In the genomic region with DNA sequence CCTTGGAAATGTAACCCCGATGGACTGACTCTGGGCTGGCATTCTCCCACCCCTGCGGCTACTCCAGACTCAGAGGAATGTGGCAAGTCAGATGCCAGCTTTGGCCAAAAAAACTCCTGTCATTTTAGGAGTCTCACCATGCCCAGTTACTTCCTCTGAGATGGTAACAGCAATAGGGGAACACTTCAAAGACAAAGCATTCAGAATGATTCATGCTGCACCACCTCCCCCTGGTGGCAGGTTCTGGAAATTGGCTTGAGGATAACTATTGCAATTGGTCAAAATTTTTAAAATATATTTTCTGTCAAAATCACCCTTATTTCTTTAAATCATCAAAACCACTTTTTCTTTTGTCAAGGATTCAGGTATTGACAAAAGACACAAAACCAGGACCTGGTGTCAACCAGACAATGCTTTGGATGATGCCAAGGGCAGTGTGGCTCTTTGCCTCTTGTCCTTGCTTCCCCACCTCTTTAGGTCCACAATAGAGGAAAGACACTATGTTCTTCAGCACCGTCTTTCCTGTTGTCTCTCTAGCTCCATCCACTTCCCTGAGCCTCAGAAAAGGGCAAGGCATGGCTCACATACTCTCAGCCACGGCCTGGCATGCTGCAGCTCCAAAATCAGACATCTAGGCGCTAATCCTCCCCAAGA, we compare ENCODE assay signal across 8 cellular contexts. TPM values are rescaled to one million over a fixed set of nuclear protein-coding genes. Genes with fewer than 3 reads are reported as not detected.
DNase-seq lines count a peak whose midpoint lies in the region; ATAC-seq and FAIRE-seq lines count a peak whose summit lies in the region.

No MANE protein-coding gene starts in this region.

- peak overlapping the region; percentile 52 for H3K27ac Mint-ChIP-seq in activated CD8-positive, alpha-beta memory T cell treated with anti-CD3 and anti-CD28 coated beads, Interleukin-2, amount 10 ng/mL, durations not matched to agents 7 days and 5 days

- peaks cover 6% of the 10 kb centered on the region for H3K4me1 Mint-ChIP-seq in activated CD8-positive, alpha-beta memory T cell treated with anti-CD3 and anti-CD28 coated beads, Interleukin-2, amount 10 ng/mL, durations not matched to agents 7 days and 5 days

- H3K27me3 Mint-ChIP-seq in activated CD8-positive, alpha-beta memory T cell treated with anti-CD3 and anti-CD28 coated beads, Interleukin-2, amount 10 ng/mL, durations not matched to agents 7 days and 5 days = no peaks in the 10 kb centered on the region

- ATAC-seq in activated CD8-positive, alpha-beta memory T cell treated with anti-CD3 and anti-CD28 coated beads, Interleukin-2, amount 10 ng/mL, durations not matched to agents 7 days and 5 days = peak; percentile 80
- no peak for ATAC-seq in GM21381 (IDR thresholded peaks at IDR 0.05; ENCODE audit: unreplicated experiment)

- CTCF ChIA-PET in activated CD8-positive, alpha-beta memory T cell treated with anti-CD3 and anti-CD28 coated beads, Interleukin-2, amount 10 ng/mL, durations not matched to agents 7 days and 5 days (lab: Charles Lee) = interaction anchor here (0.7 to 14.3 kb wide), 34 partner anchors 9 to 234 kb away, joined by 3 to 145 read pairs (median 4); partner anchors contain the start of genes CDCA8, GNL2 and SNIP1

- H3K9me3 Mint-ChIP-seq in activated CD8-positive, alpha-beta memory T cell treated with anti-CD3 and anti-CD28 coated beads, Interleukin-2, amount 10 ng/mL, durations not matched to agents 7 days and 5 days (ENCODE audit: low read depth) = no peaks in the 10 kb centered on the region

- DNase-seq in CMK (ENCODE audit: low read depth) (peak; percentile 32), HUDEP-2 (lab: John Stamatoyannopoulos, UW; ENCODE audit: unreplicated experiment in 76 of 76) (peak in 63 of 76 experiments; percentile 2 to 69 (median 37)), NOMO-1 treated with dmso at 0.1 percent for 144 hours (lab: John Stamatoyannopoulos, UW; ENCODE audit: unreplicated experiment) (peak; percentile 17), mucosa of gallbladder (ENCODE audit: low spot score) (peak; percentile 75)
- peak; percentile 84 for DNase-seq in activated CD8-positive, alpha-beta memory T cell treated with anti-CD3 and anti-CD28 coated beads, Interleukin-2, amount 10 ng/mL, durations not matched to agents 7 days and 5 days
- peak; percentile 52 to 65 for DNase-seq in stimulated activated CD8-positive, alpha-beta memory T cell treated with anti-CD3 and anti-CD28 coated beads, Interleukin-7, amount 100 ng/mL, for 4 hours (ENCODE audit: low read depth in 2 of 2)

- H3K36me3 Mint-ChIP-seq in activated CD8-positive, alpha-beta memory T cell treated with anti-CD3 and anti-CD28 coated beads, Interleukin-2, amount 10 ng/mL, durations not matched to agents 7 days and 5 days = peaks cover 22% of the 10 kb centered on the region

- FAIRE-seq in endometrium (lab: Jason Lieb, UNC) = peak; percentile 90

- no peak overlapping the region for H3K4me3 Mint-ChIP-seq in activated CD8-positive, alpha-beta memory T cell treated with anti-CD3 and anti-CD28 coated beads, Interleukin-2, amount 10 ng/mL, durations not matched to agents 7 days and 5 days

RNA-seq across cellular contexts. Expression of gene CDCA8, which starts 9.9 kb away (rescaled TPM):
- total RNA-seq in activated CD8-positive, alpha-beta memory T cell treated with anti-CD3 and anti-CD28 coated beads, Interleukin-2, amount 10 ng/mL, durations not matched to agents 7 days and 5 days = 10 to 100 TPM; 77.2 to 97.3 TPM
- 2.5 TPM for total RNA-seq in mucosa of gallbladder

RNA-seq across cellular contexts. Expression of gene RSPO1, which starts 47.8 kb away (rescaled TPM):
- not detected for total RNA-seq in activated CD8-positive, alpha-beta memory T cell treated with anti-CD3 and anti-CD28 coated beads, Interleukin-2, amount 10 ng/mL, durations not matched to agents 7 days and 5 days
- 6.0 TPM for total RNA-seq in mucosa of gallbladder

Comparison
In these comparisons a context has a peak if more than half of its experiments do, and no peak if none do; other contexts are left out.
1. DNase-seq: peak in every context shown above with its lines; median percentile 84 in activated CD8-positive, alpha-beta memory T cell treated with anti-CD3 and anti-CD28 coated beads, Interleukin-2, amount 10 ng/mL, durations not matched to agents 7 days and 5 days; 75 in mucosa of gallbladder; 58 in stimulated activated CD8-positive, alpha-beta memory T cell treated with anti-CD3 and anti-CD28 coated beads, Interleukin-7, amount 100 ng/mL, for 4 hours; 37 in HUDEP-2; 32 in CMK; 17 in NOMO-1 treated with dmso at 0.1 percent for 144 hours.
2. RNA of gene CDCA8, which starts 9.9 kb away (total RNA-seq): 77.2 to 97.3 TPM in activated CD8-positive, alpha-beta memory T cell treated with anti-CD3 and anti-CD28 coated beads, Interleukin-2, amount 10 ng/mL, durations not matched to agents 7 days and 5 days; 2.5 TPM in mucosa of gallbladder (single experiment); every median in the first group is over 10 times any median in the second.